In the genomic region with DNA sequence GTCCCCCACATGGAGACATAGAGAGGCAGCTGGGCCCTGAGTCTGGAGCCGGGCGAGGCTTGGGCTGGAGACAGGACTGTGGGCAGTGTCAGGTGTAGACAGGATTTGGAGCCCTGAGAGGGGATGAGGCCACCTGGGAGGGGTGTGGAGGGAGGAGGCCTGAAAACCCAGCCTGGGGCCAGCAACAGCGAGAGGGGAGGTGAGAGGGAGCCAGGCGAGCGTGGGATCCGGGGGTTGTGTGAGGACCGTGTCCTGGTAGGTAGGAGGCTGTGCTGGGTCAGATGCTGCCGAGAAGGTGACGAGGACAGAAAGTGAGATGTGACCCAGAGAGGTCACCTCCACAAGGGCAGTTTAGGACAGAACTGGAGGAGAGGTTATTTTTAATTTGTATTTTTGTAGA, we compare ENCODE assay signal across 20 cellular contexts. TPM values are rescaled to one million over a fixed set of nuclear protein-coding genes. Genes with fewer than 3 reads are reported as not detected.
DNase-seq lines count a peak whose midpoint lies in the region; ATAC-seq and TF ChIP-seq lines count a peak whose summit lies in the region.
"Had no signal": no experiment of that assay in that cellular context is flagged by ENCODE, and none has a peak within 500 bp of the region (broad histone marks: within the 10 kb centered on the region; RNA-seq: fewer than 3 reads in every experiment).

No MANE protein-coding gene starts in this region.

- H3K27me3 ChIP-seq in endodermal cell (ENCODE audit: control insufficient read depth, insufficient read depth, low read length, poor library complexity, severe bottlenecking) (no peaks in the 10 kb centered on the region), smooth muscle cell (ENCODE audit: low read depth) (no peaks in the 10 kb centered on the region)
- H3K27me3 ChIP-seq: BE2C had no signal

- 87 to 96% methylated on average over 5 to 9 of the region's 9 CpGs for WGBS in endodermal cell (ENCODE audit: insufficient coverage in 1 of 2, insufficient read length in 1 of 2), 2 experiments
- 97% methylated on average over 9 of the region's 9 CpGs for WGBS in smooth muscle cell (ENCODE audit: low lambda C conversion rate)

- peaks cover 25 to 36% of the 10 kb centered on the region in 2 donors for H3K4me1 Mint-ChIP-seq in natural killer cell treated with Interleukin-12 subunit alpha and Interleukin-12 subunit beta and Interleukin-15 and Interleukin-18, amount 100 ng/mL, for 72 hours (ENCODE audit: low read depth in 2 of 2)
- H3K4me1 Mint-ChIP-seq in natural killer cell (peaks cover 10 to 38% of the 10 kb centered on the region in 2 donors), endodermal cell (no peaks in the 10 kb centered on the region), nephron progenitor cell (peaks cover 5% of the 10 kb centered on the region)

- H3K27me3 Mint-ChIP-seq in natural killer cell treated with Interleukin-12 subunit alpha and Interleukin-12 subunit beta and Interleukin-15 and Interleukin-18, amount 100 ng/mL, for 72 hours = no peaks in the 10 kb centered on the region
- H3K27me3 Mint-ChIP-seq in natural killer cell (ENCODE audit: low read depth in 2 of 2) = no peaks in the 10 kb centered on the region
- no peaks in the 10 kb centered on the region for H3K27me3 Mint-ChIP-seq in endodermal cell (ENCODE audit: insufficient read depth)
- H3K27me3 Mint-ChIP-seq in nephron progenitor cell (ENCODE audit: low read depth, poor library complexity) = no peaks in the 10 kb centered on the region

- no peak overlapping the region for H2AFZ ChIP-seq in smooth muscle cell (ENCODE audit: low read depth)

- no peak overlapping the region for H3K4me2 ChIP-seq in smooth muscle cell

- no peak for DNase-seq in natural killer cell treated with Interleukin-12 subunit alpha and Interleukin-12 subunit beta and Interleukin-15 and Interleukin-18, amount 100 ng/mL, for 72 hours (ENCODE audit: low spot score)
- no peak for DNase-seq in natural killer cell
- DNase-seq in endodermal cell = no peak
- no peak for DNase-seq in nephron progenitor cell
- no peak for DNase-seq in DMS153 (lab: John Stamatoyannopoulos, UW)
- DNase-seq in smooth muscle cell (lab: John Stamatoyannopoulos, UW; ENCODE audit: unreplicated experiment) = no peak
- DNase-seq in stimulated activated CD4-positive, alpha-beta T cell treated with anti-CD3 and anti-CD28 coated beads, Interleukin-12 subunit alpha, Interleukin-12 subunit beta, amount 100 ng/mL, for 4 hours = no peak
- DNase-seq: BE2C, DMS79 treated with DMSO at 0.1 percent for 48 hours, H9, Kasumi-1, NCI-H1694, NCI-H2081, NCI-H2171, NCI-H526 treated with DMSO at 0.1 percent for 48 hours, OCI-M1, Right ventricle myocardium superior had no signal

- TF ChIP-seq CTCF in natural killer cell (IDR thresholded peaks at IDR 0.05) (no peak), endodermal cell (conservative IDR thresholded peaks at IDR 0.05) (no peak), nephron progenitor cell (IDR thresholded peaks at IDR 0.05) (no peak), smooth muscle cell (IDR thresholded peaks at IDR 0.05; ENCODE audit: borderline replicate concordance, insufficient read depth, poor library complexity, severe bottlenecking) (no peak)

- H3K9me3 Mint-ChIP-seq in natural killer cell treated with Interleukin-12 subunit alpha and Interleukin-12 subunit beta and Interleukin-15 and Interleukin-18, amount 100 ng/mL, for 72 hours = no peaks in the 10 kb centered on the region
- H3K9me3 Mint-ChIP-seq in natural killer cell = no peaks in the 10 kb centered on the region
- no peaks in the 10 kb centered on the region for H3K9me3 Mint-ChIP-seq in endodermal cell
- no peaks in the 10 kb centered on the region for H3K9me3 Mint-ChIP-seq in nephron progenitor cell
- H3K9me3 Mint-ChIP-seq: H9 had no signal

- H3K9me3 ChIP-seq in endodermal cell (ENCODE audit: control insufficient read depth, low read length) = no peaks in the 10 kb centered on the region
- H3K9me3 ChIP-seq in smooth muscle cell (replicated peaks; ENCODE audit: low read depth) = no peaks in the 10 kb centered on the region
- H3K9me3 ChIP-seq: BE2C had no signal

- H3K4me3 ChIP-seq in endodermal cell (ENCODE audit: low read length) (no peak overlapping the region), smooth muscle cell (no peak overlapping the region)
- H3K4me3 ChIP-seq: GM12878 had no signal

- no peak overlapping the region for H3K9ac ChIP-seq in endodermal cell (ENCODE audit: extremely low read depth, low read length, poor library complexity, severe bottlenecking)
- H3K9ac ChIP-seq in smooth muscle cell (ENCODE audit: low read depth) = no peak overlapping the region

- H3K36me3 ChIP-seq in endodermal cell (ENCODE audit: control insufficient read depth, insufficient read depth, low read length) (peaks cover 60% of the 10 kb centered on the region), smooth muscle cell (ENCODE audit: low read depth) (no peaks in the 10 kb centered on the region)

- intact Hi-C loops in natural killer cell (cut with micrococcal nuclease) = no loop called here

- H3K36me3 Mint-ChIP-seq in natural killer cell treated with Interleukin-12 subunit alpha and Interleukin-12 subunit beta and Interleukin-15 and Interleukin-18, amount 100 ng/mL, for 72 hours = no peaks in the 10 kb centered on the region
- H3K36me3 Mint-ChIP-seq in natural killer cell (no peaks in the 10 kb centered on the region), endodermal cell (ENCODE audit: low read depth) (peaks cover 47% of the 10 kb centered on the region), nephron progenitor cell (ENCODE audit: low read depth) (peaks cover 46% of the 10 kb centered on the region)

- no peak for ATAC-seq in natural killer cell treated with Interleukin-12 subunit alpha and Interleukin-12 subunit beta and Interleukin-15 and Interleukin-18, amount 100 ng/mL, for 72 hours
- no peak for ATAC-seq in natural killer cell
- ATAC-seq: GM12878 had no signal

- peaks cover 3% of the 10 kb centered on the region for H4K20me1 ChIP-seq in smooth muscle cell (ENCODE audit: low read depth)

- no peak overlapping the region for H3K4me3 Mint-ChIP-seq in natural killer cell treated with Interleukin-12 subunit alpha and Interleukin-12 subunit beta and Interleukin-15 and Interleukin-18, amount 100 ng/mL, for 72 hours
- no peak overlapping the region for H3K4me3 Mint-ChIP-seq in natural killer cell
- no peak overlapping the region for H3K4me3 Mint-ChIP-seq in endodermal cell
- no peak overlapping the region for H3K4me3 Mint-ChIP-seq in nephron progenitor cell
- H3K4me3 Mint-ChIP-seq: H9 had no signal

- H3K27ac ChIP-seq in endodermal cell (ENCODE audit: low read depth, low read length) = no peak overlapping the region
- H3K27ac ChIP-seq in smooth muscle cell (ENCODE audit: low read depth) = no peak overlapping the region

- no peaks in the 10 kb centered on the region for H3K79me2 ChIP-seq in smooth muscle cell (ENCODE audit: low read depth)

- peak overlapping the region; percentile 75 to 97 for H3K27ac Mint-ChIP-seq in natural killer cell treated with Interleukin-12 subunit alpha and Interleukin-12 subunit beta and Interleukin-15 and Interleukin-18, amount 100 ng/mL, for 72 hours
- peak overlapping the region in 1 of 2 donors; percentile 74 for H3K27ac Mint-ChIP-seq in natural killer cell
- H3K27ac Mint-ChIP-seq in endodermal cell = peak overlapping the region; percentile 17
- H3K27ac Mint-ChIP-seq in nephron progenitor cell = peak overlapping the region; percentile 81

- H3K4me1 ChIP-seq in endodermal cell (ENCODE audit: control insufficient read depth, insufficient read depth, low read length) (no peaks in the 10 kb centered on the region), smooth muscle cell (ENCODE audit: low read depth) (no peaks in the 10 kb centered on the region)
- H3K4me1 ChIP-seq: BE2C had no signal

- H3F3A ChIP-seq in smooth muscle cell (ENCODE audit: low read depth) = peaks cover 7% of the 10 kb centered on the region

RNA-seq across cellular contexts. Expression of a gene that starts 7.4 kb away (rescaled TPM):
- total RNA-seq in natural killer cell treated with Interleukin-12 subunit alpha and Interleukin-12 subunit beta and Interleukin-15 and Interleukin-18, amount 100 ng/mL, for 72 hours = 10 to 100 TPM; 28.3 to 73.5 TPM
- total RNA-seq in natural killer cell (10 to 100 TPM; 30.4 to 38.4 (median 31.1) TPM), endodermal cell (10 to 100 TPM; 51.5 to 55.9 TPM), smooth muscle cell (2.4 and 3.9 TPM in 2 replicates)
- 32.8 TPM for polyA plus RNA-seq in endodermal cell (2013, experiment 1 of 2)
- polyA plus RNA-seq in endodermal cell (2013, experiment 2 of 2) = 30.6 TPM
- 10.9 and 14.6 TPM in 2 replicates for polyA plus RNA-seq in smooth muscle cell

RNA-seq across cellular contexts. Expression of a gene that starts 12.1 kb away (rescaled TPM):
- 10 to 100 TPM in 1 of 2 donors, 1 to 10 TPM in 1; 7.3 to 12.8 TPM for total RNA-seq in natural killer cell treated with Interleukin-12 subunit alpha and Interleukin-12 subunit beta and Interleukin-15 and Interleukin-18, amount 100 ng/mL, for 72 hours
- 1 to 10 TPM; 1.4 to 3.3 (median 2.0) TPM for total RNA-seq in natural killer cell
- 10 to 100 TPM; 12.7 to 13.3 TPM for total RNA-seq in endodermal cell
- polyA plus RNA-seq in endodermal cell (2013, experiment 1 of 2) = 10.3 TPM
- polyA plus RNA-seq in endodermal cell (2013, experiment 2 of 2) = 9.6 TPM
- 10.7 and 13.0 TPM in 2 replicates for total RNA-seq in smooth muscle cell
- 8.3 and 26.5 TPM in 2 replicates for polyA plus RNA-seq in smooth muscle cell

RNA-seq across cellular contexts. Expression of a gene that starts 46.3 kb away (rescaled TPM):
- total RNA-seq in natural killer cell treated with Interleukin-12 subunit alpha and Interleukin-12 subunit beta and Interleukin-15 and Interleukin-18, amount 100 ng/mL, for 72 hours = 10 to 100 TPM; 16.0 to 24.7 TPM
- 10 to 100 TPM; 15.5 to 18.2 (median 16.4) TPM for total RNA-seq in natural killer cell
- total RNA-seq in endodermal cell = 10 to 100 TPM; 33.3 to 37.9 TPM
- 66.1 TPM for polyA plus RNA-seq in endodermal cell (2013, experiment 1 of 2)
- 53.5 TPM for polyA plus RNA-seq in endodermal cell (2013, experiment 2 of 2)
- total RNA-seq in smooth muscle cell = 6.9 and 9.9 TPM in 2 replicates
- 16.0 and 16.5 TPM in 2 replicates for polyA plus RNA-seq in smooth muscle cell
- total RNA-seq: MCF 10A, Right ventricle myocardium superior had no signal

RNA-seq across cellular contexts. Expression of a gene that starts 48.5 kb away (rescaled TPM):
- 1 to 10 TPM; 4.6 to 5.1 TPM for total RNA-seq in natural killer cell treated with Interleukin-12 subunit alpha and Interleukin-12 subunit beta and Interleukin-15 and Interleukin-18, amount 100 ng/mL, for 72 hours
- total RNA-seq in natural killer cell = 10 to 100 TPM; 33.8 to 45.3 (median 41.1) TPM
- under 1 TPM; 0.58 to 0.70 TPM for total RNA-seq in endodermal cell
- 0.93 TPM for polyA plus RNA-seq in endodermal cell (2013, experiment 1 of 2)
- 0.87 TPM for polyA plus RNA-seq in endodermal cell (2013, experiment 2 of 2)
- not detected in 2 replicates for total RNA-seq in smooth muscle cell
- not detected in 2 replicates for polyA plus RNA-seq in smooth muscle cell
- total RNA-seq: MCF 10A, SK-MEL-5 had no signal

RNA-seq across cellular contexts. Expression of a gene that starts 49.6 kb away (rescaled TPM):
- 10 to 100 TPM; 47.0 to 50.8 TPM for total RNA-seq in natural killer cell treated with Interleukin-12 subunit alpha and Interleukin-12 subunit beta and Interleukin-15 and Interleukin-18, amount 100 ng/mL, for 72 hours
- total RNA-seq in natural killer cell (10 to 100 TPM; 43.9 to 55.7 (median 49.2) TPM), endodermal cell (10 to 100 TPM; 76.8 to 77.0 TPM), smooth muscle cell (50.1 and 52.9 TPM in 2 replicates)
- 76.9 TPM for polyA plus RNA-seq in endodermal cell (2013, experiment 1 of 2)
- polyA plus RNA-seq in endodermal cell (2013, experiment 2 of 2) = 77.1 TPM
- polyA plus RNA-seq in smooth muscle cell = 120 and 132 TPM in 2 replicates
